In genomic region chr6:82832811-82833210, GRCh38 we compare ENCODE assay signal across 29 cellular contexts.
"Had no signal": no experiment of that assay in that cellular context is flagged by ENCODE, and none has a peak within 500 bp of the region (broad histone marks: within the 10 kb centered on the region; RNA-seq: fewer than 3 reads in every experiment).

No MANE protein-coding gene starts in this region.

- H3K4me3 Mint-ChIP-seq: dendritic cell treated with granulocyte-macrophage colony-stimulating factor and Interleukin-4, amounts not matched to agents 40 ng/mL and 50 ng/mL, for 4 days; mesothelial cell of epicardium; naive B cell; natural killer cell treated with Interleukin-12 subunit alpha and Interleukin-12 subunit beta and Interleukin-15 and Interleukin-18, amount 100 ng/mL, for 72 hours; neural crest cell; stimulated activated naive CD8-positive, alpha-beta T cell treated with anti-CD3 and anti-CD28 coated beads, Interleukin-15, amount 100 ng/mL, for 72 hours had no signal

- H2AFZ ChIP-seq: hepatocyte had no signal

- H3K4me2 ChIP-seq: hepatocyte had no signal

- H3K36me3 Mint-ChIP-seq: mesothelial cell of epicardium, naive B cell had no signal

- H3K4me3 ChIP-seq: colonic mucosa, gastroesophageal sphincter, heart left ventricle, hepatocyte, lung, mucosa of descending colon, pancreas, right lobe of liver, suprapubic skin, transverse colon, upper lobe of right lung, uterus had no signal

- H3K27ac ChIP-seq: colonic mucosa, gastroesophageal sphincter, heart left ventricle, hepatocyte, neutrophil, pancreas, right lobe of liver, suprapubic skin, transverse colon, upper lobe of right lung, uterus had no signal

- H3K27me3 ChIP-seq: colonic mucosa, gastroesophageal sphincter, hepatocyte, neutrophil, pancreas, right lobe of liver, suprapubic skin, transverse colon, upper lobe of right lung, uterus had no signal

- H3K9me3 ChIP-seq: colonic mucosa, gastroesophageal sphincter, heart left ventricle, mucosa of descending colon, neutrophil, pancreas, right lobe of liver, suprapubic skin, transverse colon, upper lobe of right lung, uterus had no signal

- DNase-seq: colonic mucosa; effector memory CD4-positive, alpha-beta T cell; foreskin fibroblast; heart left ventricle; kidney; mesenchymal stem cell; mucosa of descending colon; naive B cell; pancreas; right lobe of liver; small intestine; stimulated activated CD4-positive, alpha-beta T cell treated with anti-CD3 and anti-CD28 coated beads, Interleukin-15, amount 100 ng/mL, for 24 hours; stimulated activated CD4-positive, alpha-beta T cell treated with anti-CD3 and anti-CD28 coated beads, Interleukin-4, amount 100 ng/mL, for 1 hour; stimulated activated CD8-positive, alpha-beta memory T cell treated with anti-CD3 and anti-CD28 coated beads, Interleukin-4, amount 100 ng/mL, for 48 hours; stimulated activated naive CD4-positive, alpha-beta T cell; stimulated activated naive CD8-positive, alpha-beta T cell treated with anti-CD3 and anti-CD28 coated beads, Interleukin-15, amount 100 ng/mL, for 72 hours; transverse colon; upper lobe of right lung; uterus had no signal

- H3K27me3 Mint-ChIP-seq: dendritic cell treated with granulocyte-macrophage colony-stimulating factor and Interleukin-4, amounts not matched to agents 40 ng/mL and 50 ng/mL, for 4 days; naive B cell; stimulated activated naive CD8-positive, alpha-beta T cell treated with anti-CD3 and anti-CD28 coated beads, Interleukin-15, amount 100 ng/mL, for 72 hours had no signal

- H3K27ac Mint-ChIP-seq: dendritic cell treated with granulocyte-macrophage colony-stimulating factor and Interleukin-4, amounts not matched to agents 40 ng/mL and 50 ng/mL, for 4 days; mesothelial cell of epicardium; naive B cell; natural killer cell treated with Interleukin-12 subunit alpha and Interleukin-12 subunit beta and Interleukin-15 and Interleukin-18, amount 100 ng/mL, for 72 hours; stimulated activated naive CD8-positive, alpha-beta T cell treated with anti-CD3 and anti-CD28 coated beads, Interleukin-15, amount 100 ng/mL, for 72 hours had no signal

- H3K36me3 ChIP-seq: colonic mucosa, gastroesophageal sphincter, heart left ventricle, neutrophil, pancreas, right lobe of liver, suprapubic skin, transverse colon, upper lobe of right lung, uterus had no signal

- H3K4me1 ChIP-seq: colonic mucosa, gastroesophageal sphincter, heart left ventricle, pancreas, right lobe of liver, suprapubic skin, transverse colon, upper lobe of right lung, uterus had no signal

- ATAC-seq: gastroesophageal sphincter; heart left ventricle; left lobe of liver; mucosa of descending colon; natural killer cell treated with Interleukin-12 subunit alpha and Interleukin-12 subunit beta and Interleukin-15 and Interleukin-18, amount 100 ng/mL, for 72 hours; right lobe of liver; stimulated activated naive CD8-positive, alpha-beta T cell treated with anti-CD3 and anti-CD28 coated beads, Interleukin-15, amount 100 ng/mL, for 72 hours; upper lobe of right lung had no signal

- H3K79me2 ChIP-seq: hepatocyte had no signal

- H3K4me1 Mint-ChIP-seq: mesothelial cell of epicardium; naive B cell; neural crest cell; stimulated activated naive CD8-positive, alpha-beta T cell treated with anti-CD3 and anti-CD28 coated beads, Interleukin-15, amount 100 ng/mL, for 72 hours had no signal
